17 cellular contexts compared by ENCODE assay signal in the genomic region with DNA sequence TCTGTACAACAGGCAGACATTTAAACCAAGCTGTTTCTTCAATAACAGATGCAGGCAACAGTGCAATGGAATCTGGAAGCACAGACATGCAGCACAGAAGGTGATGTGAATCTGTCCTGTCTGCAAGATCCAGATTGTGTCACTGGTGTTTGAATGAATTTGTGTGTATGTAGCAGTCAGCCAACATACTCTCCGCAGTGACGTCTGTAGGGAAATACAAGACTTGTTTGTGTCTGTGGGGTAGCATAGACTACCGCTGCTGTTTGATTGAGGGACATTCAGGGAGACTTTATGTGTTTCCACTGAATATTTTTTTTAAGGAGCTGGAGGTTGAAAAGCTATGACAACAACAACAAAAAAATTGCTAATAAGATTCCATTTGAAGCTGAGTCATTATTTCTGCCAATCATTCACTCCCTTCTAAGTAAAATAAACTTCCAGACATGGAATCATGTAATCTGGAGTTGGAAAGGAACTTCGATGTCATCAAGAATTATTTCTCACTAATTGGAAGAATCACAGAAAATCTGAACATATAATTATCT.
DNase-seq lines count a peak whose midpoint lies in the region; ATAC-seq, FAIRE-seq and TF ChIP-seq lines count a peak whose summit lies in the region.
"Had no signal": no experiment of that assay in that cellular context is flagged by ENCODE, and none has a peak within 500 bp of the region (broad histone marks: within the 10 kb centered on the region; RNA-seq: fewer than 3 reads in every experiment).

No MANE protein-coding gene starts in this region.

- peak; percentile 30 for DNase-seq in GM12865 (ENCODE audit: low read depth)
- DNase-seq in NCI-H2227 (lab: John Stamatoyannopoulos, UW; ENCODE audit: unreplicated experiment): peak; percentile 38
- no peak for DNase-seq in bronchial epithelial cell (ENCODE audit: low read depth)
- DNase-seq in NCI-H128 (lab: John Stamatoyannopoulos, UW; ENCODE audit: unreplicated experiment): no peak
- no peak for DNase-seq in NCI-H1694 (lab: John Stamatoyannopoulos, UW)
- DNase-seq in left ventricle myocardium inferior: no peak
- DNase-seq: DMS153, NCI-H1417 treated with DMSO at 0.1 percent for 48 hours, NCI-H2029, NCI-H2171, NCI-H82, PC-3 had no signal

- no peaks in the 10 kb centered on the region for H3K79me2 ChIP-seq in neural cell (replicated peaks; ENCODE audit: insufficient read depth, low read length)

- ATAC-seq in HG03457 (IDR thresholded peaks at IDR 0.05; ENCODE audit: unreplicated experiment): no peak
- ATAC-seq: A549, HCT116, PC-3 had no signal

- no peaks in the 10 kb centered on the region for H3K36me3 ChIP-seq in bronchial epithelial cell (ENCODE audit: control insufficient read depth, insufficient read depth, low read length)
- H3K36me3 ChIP-seq in neural cell (ENCODE audit: insufficient read depth, low read length): no peaks in the 10 kb centered on the region
- H3K36me3 ChIP-seq in left ventricle myocardium inferior: no peaks in the 10 kb centered on the region

- H3K4me1 ChIP-seq in left ventricle myocardium inferior: no peaks in the 10 kb centered on the region
- H3K4me1 ChIP-seq: A549 had no signal

- H3F3A ChIP-seq in neural cell (ENCODE audit: insufficient read depth, low read length, poor library complexity, severe bottlenecking): peaks cover 15% of the 10 kb centered on the region

- H3K27me3 ChIP-seq in bronchial epithelial cell (ENCODE audit: control insufficient read depth, insufficient read depth, low read length): no peaks in the 10 kb centered on the region
- no peaks in the 10 kb centered on the region for H3K27me3 ChIP-seq in neural cell (ENCODE audit: insufficient read depth, low read depth, low read length)
- no peaks in the 10 kb centered on the region for H3K27me3 ChIP-seq in left ventricle myocardium inferior (ENCODE audit: low read depth)

- peak; percentile 76 for FAIRE-seq in bronchial epithelial cell (lab: Jason Lieb, UNC)
- FAIRE-seq: A549 had no signal

- peak overlapping the region; percentile 43 for H3K9ac ChIP-seq in neural cell (ENCODE audit: low read length)

- no peak overlapping the region for H3K4me3 ChIP-seq in GM12865 (ENCODE audit: low read depth, low read length)
- no peak overlapping the region for H3K4me3 ChIP-seq in bronchial epithelial cell (ENCODE audit: low read depth, low read length)
- peak overlapping the region; percentile 35 for H3K4me3 ChIP-seq in neural cell (ENCODE audit: low read length)
- H3K4me3 ChIP-seq in left ventricle myocardium inferior: no peak overlapping the region
- H3K4me3 ChIP-seq: A549 had no signal

- no peaks in the 10 kb centered on the region for H3K9me3 ChIP-seq in neural cell (ENCODE audit: low read length)
- H3K9me3 ChIP-seq in left ventricle myocardium inferior (replicated peaks): no peaks in the 10 kb centered on the region
- H3K9me3 ChIP-seq: A549 had no signal

- no peaks in the 10 kb centered on the region for H3K9me2 ChIP-seq in neural cell (ENCODE audit: insufficient read depth, low read length)

- no peak overlapping the region for H2AFZ ChIP-seq in neural cell (ENCODE audit: low read depth, low read length)

- TF ChIP-seq RAD21 in neural cell (conservative IDR thresholded peaks at IDR 0.05): no peak

- TF ChIP-seq EP300 in neural cell (conservative IDR thresholded peaks at IDR 0.05; ENCODE audit: poor library complexity, severe bottlenecking): peak; percentile 55

- intact Hi-C loops in left ventricle myocardium inferior (cut with micrococcal nuclease): no loop called here

- peak overlapping the region; percentile 33 for H3K4me2 ChIP-seq in neural cell (ENCODE audit: low read length)
- H3K4me2 ChIP-seq: A549 had no signal

- peak overlapping the region; percentile 79 for H3K27ac ChIP-seq in neural cell (ENCODE audit: low read length)
- no peak overlapping the region for H3K27ac ChIP-seq in left ventricle myocardium inferior (replicated peaks)
- H3K27ac ChIP-seq: A549, C4-2B had no signal

- TF ChIP-seq CTCF in GM12865 (IDR thresholded peaks at IDR 0.05; ENCODE audit: insufficient read depth, low read depth, low read length, missing control alignments): no peak
- no peak for TF ChIP-seq CTCF in bronchial epithelial cell (IDR thresholded peaks at IDR 0.05; ENCODE audit: insufficient read depth, low read length, severe bottlenecking)
- no peak for TF ChIP-seq CTCF in neural cell (IDR thresholded peaks at IDR 0.05; ENCODE audit: poor library complexity, severe bottlenecking)
- TF ChIP-seq CTCF in left ventricle myocardium inferior (IDR thresholded peaks at IDR 0.05; ENCODE audit: borderline replicate concordance): no peak

- no peaks in the 10 kb centered on the region for H4K20me1 ChIP-seq in neural cell (ENCODE audit: insufficient read depth)

TF ChIP-seq in neural cell, 6 proteins besides CTCF, POLR2A, EP300 and RAD21:
- TF ChIP-seq EZH2 (IDR thresholded peaks at IDR 0.05; ENCODE audit: borderline replicate concordance, insufficient read depth, low read length, poor library complexity, severe bottlenecking) (no peak), TAF1 (IDR thresholded peaks at IDR 0.05; ENCODE audit: low read depth) (no peak), SMC3 (conservative IDR thresholded peaks at IDR 0.05; ENCODE audit: poor library complexity) (no peak), POLR2AphosphoS5 (IDR thresholded peaks at IDR 0.05) (peak; percentile 83), REST (IDR thresholded peaks at IDR 0.05; ENCODE audit: borderline replicate concordance) (peak; percentile 4), MXI1 (conservative IDR thresholded peaks at IDR 0.05; ENCODE audit: poor library complexity, severe bottlenecking) (no peak)

Comparison
In these comparisons a context has a peak if more than half of its experiments do, and no peak if none do; other contexts are left out.
1. DNase-seq: peak in GM12865 (single experiment) and NCI-H2227 (single experiment); none in bronchial epithelial cell (single experiment), NCI-H128 (single experiment), NCI-H1694 (single experiment) and left ventricle myocardium inferior (single experiment).